8 cellular contexts compared by ENCODE assay signal in the genomic region with DNA sequence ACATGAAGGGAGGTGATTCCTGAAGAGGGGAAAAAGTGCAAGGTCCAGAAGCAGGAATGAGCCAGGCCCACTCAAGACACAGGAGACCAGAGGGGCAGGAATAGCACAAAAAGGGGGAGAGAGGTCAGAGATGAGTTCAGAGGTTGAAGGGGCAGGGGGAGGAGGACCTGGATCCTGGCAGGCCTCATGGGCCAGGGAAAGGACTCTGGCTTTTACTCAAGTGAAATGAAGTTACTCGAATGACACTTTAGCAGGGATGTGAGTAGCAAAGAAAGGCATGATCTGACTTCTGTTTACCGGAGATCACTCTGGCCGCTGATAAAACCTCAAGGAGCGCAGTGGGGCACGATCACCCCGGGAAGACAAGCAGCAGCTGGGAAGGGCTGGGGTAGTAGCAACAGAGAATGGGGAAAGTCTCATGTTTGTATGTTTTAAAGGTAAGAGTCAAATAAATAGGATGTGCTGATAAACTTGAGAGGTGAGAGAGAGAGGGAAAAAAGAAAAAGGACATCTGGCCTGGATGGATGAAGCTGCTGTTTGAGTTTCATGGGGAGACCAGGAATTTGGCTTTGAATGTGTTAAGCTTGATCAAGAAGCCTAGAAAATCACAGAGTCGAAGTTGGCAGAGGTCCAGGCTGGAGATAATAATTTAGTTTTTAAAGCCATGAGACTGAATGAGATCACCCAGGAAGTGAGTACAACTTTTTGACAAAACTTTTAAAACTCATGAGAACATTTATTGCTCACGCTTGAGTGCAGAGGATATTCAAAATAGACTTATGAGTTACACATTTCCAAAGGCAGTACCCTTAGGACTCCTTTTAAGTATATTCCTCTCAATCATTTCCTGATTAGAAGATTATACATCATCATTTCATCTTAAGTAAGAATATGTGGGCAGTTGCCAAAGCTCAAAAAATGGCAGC.
DNase-seq lines count a peak whose midpoint lies in the region; ATAC-seq and TF ChIP-seq lines count a peak whose summit lies in the region.

No MANE protein-coding gene starts in this region.

- H3K79me2 ChIP-seq in PC-9 (ENCODE audit: low read depth) = peaks cover 58% of the 10 kb centered on the region

- TF ChIP-seq POLR2A in esophagus squamous epithelium (IDR thresholded peaks at IDR 0.05) = no peak
- TF ChIP-seq POLR2A in gastrocnemius medialis (IDR thresholded peaks at IDR 0.05) = no peak

- 30 to 32% methylated on average over 6 to 8 of the region's 8 CpGs for WGBS in esophagus squamous epithelium, 2 donors

- H3K36me3 ChIP-seq in PC-9 (ENCODE audit: low read depth) (no peaks in the 10 kb centered on the region), esophagus squamous epithelium (no peaks in the 10 kb centered on the region), gastrocnemius medialis (no peaks in the 10 kb centered on the region)

- H3K27me3 ChIP-seq in PC-9 (ENCODE audit: insufficient read depth, low read depth) = no peaks in the 10 kb centered on the region
- H3K27me3 ChIP-seq in esophagus squamous epithelium = no peaks in the 10 kb centered on the region
- no peaks in the 10 kb centered on the region for H3K27me3 ChIP-seq in gastrocnemius medialis

- ATAC-seq in gastrocnemius medialis = peak; percentile 55 to 74

- BruUV-seq in PC-9 (replicated peaks; lab: Mats Ljungman, UMichigan) = no TSS peak

- intact Hi-C loops in PC-9 (cut with micrococcal nuclease; ENCODE audit: unreplicated experiment) (no loop called here), esophagus squamous epithelium (cut with DNase I) (no loop called here), gastrocnemius medialis (cut with DNase I; ENCODE audit: low total_unique reads) (loop anchor here (2.0 kb wide), 1 partner anchor 41 kb away; no protein-coding TSS in a partner anchor)

- peaks cover 8% of the 10 kb centered on the region; the same call in 1 of the 2 replicates for H3F3A ChIP-seq in PC-9 (ENCODE audit: insufficient read depth, low read depth)

- H3K27ac ChIP-seq in PC-9 = peak overlapping the region; percentile 39
- H3K27ac ChIP-seq in esophagus squamous epithelium = peak overlapping the region; percentile 23 to 78 (median 57)
- H3K27ac ChIP-seq in gastrocnemius medialis = peak overlapping the region; percentile 81 to 85 (median 84)

- peaks cover 27% of the 10 kb centered on the region for H3K4me1 ChIP-seq in PC-9 (replicated peaks; ENCODE audit: insufficient read depth)
- H3K4me1 ChIP-seq in esophagus squamous epithelium = peaks cover 20 to 73% (median 35%) of the 10 kb centered on the region in 3 donors
- peaks cover 67 to 71% of the 10 kb centered on the region in 2 donors for H3K4me1 ChIP-seq in gastrocnemius medialis

- DNase-seq in PC-9 (peak in 1 of 2 experiments; percentile 65), esophagus squamous epithelium (lab: John Stamatoyannopoulos, UW) (no peak), gastrocnemius medialis (peak in 1 of 2 donors; percentile 18), OCI-M2 (lab: John Stamatoyannopoulos, UW; ENCODE audit: unreplicated experiment) (no peak)
- no peak for DNase-seq in activated effector memory CD4-positive, alpha-beta T cell treated with anti-CD3 and anti-CD28 coated beads, Interleukin-2, amount 50 U/mL, for 16 hours
- DNase-seq in activated effector memory CD4-positive, alpha-beta T cell treated with Interleukin-2 at 50 U/mL for 16 hours = no peak
- DNase-seq in central memory CD4-positive, alpha-beta T cell = no peak

- CTCF ChIA-PET in PC-9 (lab: Charles Lee) = interaction anchor here (0.6 kb wide), 1 partner anchor 263 kb away, joined by 3 read pairs; no protein-coding TSS in a partner anchor

- TF ChIP-seq CTCF in PC-9 (conservative IDR thresholded peaks at IDR 0.05) (no peak), esophagus squamous epithelium (IDR thresholded peaks at IDR 0.05) (no peak), gastrocnemius medialis (IDR thresholded peaks at IDR 0.05 in 4 of 5, conservative IDR thresholded peaks at IDR 0.05 in 1 of 5) (no peak)

- H3K4me3 ChIP-seq in GM08714 (ENCODE audit: low read length) = peak overlapping the region; percentile 1; the same call in 1 of the 2 replicates
- no peak overlapping the region for H3K4me3 ChIP-seq in PC-9
- H3K4me3 ChIP-seq in esophagus squamous epithelium = no peak overlapping the region
- H3K4me3 ChIP-seq in gastrocnemius medialis = peak overlapping the region in 1 of 4 donors; percentile 10

- POLR2A ChIA-PET in PC-9 (lab: Charles Lee; ENCODE audit: unreplicated experiment) = no interaction called here

- no peak overlapping the region for H3K4me2 ChIP-seq in PC-9

- peaks cover 4% of the 10 kb centered on the region; the same call in 1 of the 2 replicates for H4K20me1 ChIP-seq in PC-9 (ENCODE audit: insufficient read depth)

- H2AFZ ChIP-seq in PC-9 = no peak overlapping the region

- in situ Hi-C loops in gastrocnemius medialis (cut with MboI; ENCODE audit: low sequenced_read_pairs in 4 of 4) = loop anchor here in 1 of 4 donors (25.0 kb wide), 1 partner anchor 99 kb away; no protein-coding TSS in a partner anchor

- no peaks in the 10 kb centered on the region for H3K9me2 ChIP-seq in PC-9 (ENCODE audit: insufficient read depth)

- H3K9me3 ChIP-seq in PC-9 (ENCODE audit: insufficient read depth, low read depth) = no peaks in the 10 kb centered on the region
- H3K9me3 ChIP-seq in esophagus squamous epithelium = no peaks in the 10 kb centered on the region
- H3K9me3 ChIP-seq in gastrocnemius medialis = no peaks in the 10 kb centered on the region
